ENCODE assay signal across 16 cellular contexts in genomic region chr9:35842795-35843194, GRCh38. TPM values are rescaled to one million over a fixed set of nuclear protein-coding genes. Genes with fewer than 3 reads are reported as not detected.
DNase-seq lines count a peak whose midpoint lies in the region; ATAC-seq and TF ChIP-seq lines count a peak whose summit lies in the region.
"Had no signal": no experiment of that assay in that cellular context is flagged by ENCODE, and none has a peak within 500 bp of the region (broad histone marks: within the 10 kb centered on the region; RNA-seq: fewer than 3 reads in every experiment).

No MANE protein-coding gene starts in this region.

- H3K27ac Mint-ChIP-seq in MCF 10A (ENCODE audit: low read depth, unreplicated experiment) = no peak overlapping the region
- H3K27ac Mint-ChIP-seq: activated T-cell treated with anti-CD3 and anti-CD28 coated beads, Interleukin-2, amount 50 U/mL, for 72 hours had no signal

- TF ChIP-seq CTCF in 22Rv1 (IDR thresholded peaks at IDR 0.05) (no peak), MCF 10A (IDR thresholded peaks at IDR 0.05; ENCODE audit: unreplicated experiment) (no peak)

- intact Hi-C loops in MCF 10A (cut with micrococcal nuclease) = no loop called here

- CTCF ChIA-PET in MCF 10A (lab: Yijun Ruan, JAX) = interaction anchor here (0.8 to 1.5 kb wide), 4 partner anchors 9 to 53 kb away, joined by 3 to 6 read pairs (median 4); no protein-coding TSS in a partner anchor

- peaks cover 17% of the 10 kb centered on the region for H3K4me1 Mint-ChIP-seq in MCF 10A (ENCODE audit: insufficient read depth, unreplicated experiment)

- H3K36me3 Mint-ChIP-seq in MCF 10A (ENCODE audit: insufficient read depth, unreplicated experiment) = no peaks in the 10 kb centered on the region

- DNase-seq in NCI-H1694 treated with DMSO at 0.1 percent for 48 hours (lab: John Stamatoyannopoulos, UW) (no peak), NCI-H526 (lab: John Stamatoyannopoulos, UW) (no peak), MCF 10A (ENCODE audit: unreplicated experiment) (no peak)
- DNase-seq: activated T-cell treated with anti-CD3 and anti-CD28 coated beads, Interleukin-2, amount 50 U/mL, for 72 hours; body of pancreas; heart left ventricle; NCI-H510A treated with DMSO at 0.1 percent for 48 hours; Right ventricle myocardium superior had no signal

- POLR2A ChIA-PET in MCF 10A (lab: Yijun Ruan, JAX) = no interaction called here

- no TSS peak for BruUV-seq in MCF 10A (replicated peaks; lab: Mats Ljungman, UMichigan)

- no peak overlapping the region for H3K4me3 Mint-ChIP-seq in MCF 10A (ENCODE audit: unreplicated experiment)
- H3K4me3 Mint-ChIP-seq: activated T-cell treated with anti-CD3 and anti-CD28 coated beads, Interleukin-2, amount 50 U/mL, for 72 hours had no signal

- ATAC-seq in GM18907 (IDR thresholded peaks at IDR 0.05; ENCODE audit: unreplicated experiment) (peak; percentile 62), HG02588 (IDR thresholded peaks at IDR 0.05; ENCODE audit: unreplicated experiment) (peak; percentile 71), HG03520 (IDR thresholded peaks at IDR 0.05; ENCODE audit: unreplicated experiment) (peak; percentile 65), GM21381 (IDR thresholded peaks at IDR 0.05; ENCODE audit: unreplicated experiment) (no peak)
- ATAC-seq: body of pancreas, heart left ventricle had no signal

- H3K9me3 Mint-ChIP-seq in MCF 10A (ENCODE audit: unreplicated experiment) = no peaks in the 10 kb centered on the region
- H3K9me3 Mint-ChIP-seq: activated T-cell treated with anti-CD3 and anti-CD28 coated beads, Interleukin-2, amount 50 U/mL, for 72 hours had no signal

- H3K27me3 Mint-ChIP-seq in MCF 10A (ENCODE audit: insufficient read depth, unreplicated experiment) = peaks cover 10% of the 10 kb centered on the region

- peak overlapping the region; percentile 89; the same call in 1 of the 2 replicates for H3K27ac ChIP-seq in 22Rv1
- H3K27ac ChIP-seq: body of pancreas, heart left ventricle, VCaP had no signal

RNA-seq across cellular contexts. Expression of gene TMEM8B, which starts 13.8 kb away (rescaled TPM):
- 4.6 and 7.0 TPM in 2 replicates for total RNA-seq in MCF 10A (2022)

RNA-seq across cellular contexts. Expression of gene FAM221B, which starts 14.3 kb away (rescaled TPM):
- total RNA-seq in MCF 10A (2022) = not detected in 2 replicates
- total RNA-seq: activated T-cell treated with anti-CD3 and anti-CD28 coated beads, Interleukin-2, amount 50 U/mL, for 72 hours; heart left ventricle; lung microvascular endothelial cell; posterior vena cava; Right ventricle myocardium superior had no signal

RNA-seq across cellular contexts. Expression of gene OR13J1, which starts 27.4 kb away (rescaled TPM):
- total RNA-seq in MCF 10A (2022) = not detected in 2 replicates
- total RNA-seq: activated T-cell treated with anti-CD3 and anti-CD28 coated beads, Interleukin-2, amount 50 U/mL, for 72 hours; body of pancreas; heart left ventricle; lung microvascular endothelial cell; posterior vena cava; Right ventricle myocardium superior had no signal

RNA-seq across cellular contexts. Expression of gene HINT2, which starts 28.0 kb away (rescaled TPM):
- 45.4 and 48.2 TPM in 2 replicates for total RNA-seq in MCF 10A (2022)

RNA-seq across cellular contexts. Expression of gene SPAG8, which starts 30.7 kb away (rescaled TPM):
- 0.37 and 1.1 TPM in 2 replicates for total RNA-seq in MCF 10A (2022)
- total RNA-seq: lung microvascular endothelial cell had no signal
